30 cellular contexts compared by ENCODE assay signal in the genomic region with DNA sequence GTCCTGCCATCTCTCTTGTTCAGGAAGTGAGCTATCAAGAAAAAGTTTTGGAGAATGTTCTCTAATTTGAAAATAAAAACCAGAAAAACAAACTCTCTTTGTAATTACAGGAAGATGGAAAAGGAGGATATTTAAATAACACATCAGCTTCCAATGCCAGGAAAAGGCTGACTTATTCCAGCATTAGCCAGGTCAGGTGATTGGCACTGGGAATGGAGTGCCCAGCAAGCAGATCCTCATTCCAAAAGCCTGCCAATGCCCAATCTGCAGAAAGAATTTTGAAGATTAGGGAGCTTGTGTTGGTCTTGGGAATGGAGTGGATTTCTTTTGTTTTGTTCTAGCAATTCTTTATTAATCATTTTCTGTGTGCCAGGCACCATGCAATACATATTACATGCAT.
"Had no signal": no experiment of that assay in that cellular context is flagged by ENCODE, and none has a peak within 500 bp of the region (broad histone marks: within the 10 kb centered on the region; RNA-seq: fewer than 3 reads in every experiment).

No MANE protein-coding gene starts in this region.

- H3K9ac ChIP-seq: neural progenitor cell had no signal

- H3K4me2 ChIP-seq: neural progenitor cell, smooth muscle cell had no signal

- H3K4me3 ChIP-seq: neural progenitor cell, ovary, prostate gland, skin epidermis, smooth muscle cell, spleen, suprapubic skin, testis, thyroid gland, tibial nerve, upper lobe of left lung, vagina had no signal

- H3K27me3 ChIP-seq: neural progenitor cell, ovary, suprapubic skin, testis, thyroid gland, tibial nerve, upper lobe of left lung, vagina had no signal

- H3K4me1 ChIP-seq: neural progenitor cell, prostate gland, spleen, suprapubic skin, testis, tibial nerve, upper lobe of left lung, vagina had no signal

- DNase-seq: naive thymus-derived CD4-positive, alpha-beta T cell; natural killer cell; occipital lobe; ovary; retina; right cardiac atrium; spleen; stimulated activated CD4-positive, alpha-beta T cell treated with anti-CD3 and anti-CD28 coated beads, Interleukin-12 subunit alpha, Interleukin-12 subunit beta, amount 100 ng/mL, for 4 hours; stimulated activated CD4-positive, alpha-beta T cell treated with anti-CD3 and anti-CD28 coated beads, Interleukin-1b, Interleukin-23, amount 100 ng/mL, for 48 hours; stimulated activated CD4-positive, alpha-beta T cell treated with anti-CD3 and anti-CD28 coated beads, Interleukin-4, amount 100 ng/mL, for 1 hour; stimulated activated CD4-positive, alpha-beta T cell treated with anti-CD3 and anti-CD28 coated beads, Interleukin-4, amount 100 ng/mL, for 4 hours; stimulated activated CD8-positive, alpha-beta memory T cell treated with anti-CD3 and anti-CD28 coated beads, Interleukin-4, amount 100 ng/mL, for 48 hours; stimulated activated naive CD4-positive, alpha-beta T cell; stimulated activated naive CD8-positive, alpha-beta T cell treated with anti-CD3 and anti-CD28 coated beads, Interleukin-15, amount 100 ng/mL, for 72 hours; stimulated activated naive CD8-positive, alpha-beta T cell treated with anti-CD3 and anti-CD28 coated beads, Interleukin-15, Interleukin-2, amounts not matched to agents 100 U/mL and 50 U/mL, for 24 hours; substantia nigra; testis; trophoblast cell; upper lobe of left lung had no signal

- H3K9me3 ChIP-seq: ovary, prostate gland, spleen, suprapubic skin, testis, thyroid gland, tibial nerve, upper lobe of left lung, vagina had no signal

- H3K27ac ChIP-seq: neural progenitor cell, ovary, prostate gland, skin epidermis, spleen, suprapubic skin, testis, thyroid gland, tibial nerve, upper lobe of left lung, vagina had no signal

- ATAC-seq: naive thymus-derived CD4-positive, alpha-beta T cell; natural killer cell; right cardiac atrium; sciatic nerve; stimulated activated memory B cell treated with anti-CD40 and anti-IgM and Interleukin-4, amounts not matched to agents 10 μg/mL and 1 μg/mL and 100 μg/mL, for 72 hours; stimulated activated naive CD8-positive, alpha-beta T cell treated with anti-CD3 and anti-CD28 coated beads, Interleukin-15, amount 100 ng/mL, for 72 hours; stimulated activated naive CD8-positive, alpha-beta T cell treated with anti-CD3 and anti-CD28 coated beads, Interleukin-15, Interleukin-2, amounts not matched to agents 100 U/mL and 50 U/mL, for 24 hours had no signal

- FAIRE-seq: urothelium cell line had no signal

- H3K36me3 ChIP-seq: neural progenitor cell, ovary, prostate gland, spleen, suprapubic skin, thyroid gland, tibial nerve, upper lobe of left lung, vagina had no signal

- H2AFZ ChIP-seq: neural progenitor cell had no signal
